1 cellular context compared by ENCODE assay signal in genomic region chr4:24604558-24605214, GRCh38.
TF ChIP-seq lines count a peak whose summit lies in the region.

No MANE protein-coding gene starts in this region.

TF ChIP-seq in GM23338, 12 proteins besides CTCF, POLR2A, EP300 and RAD21 (continued from another document):
- no peak for TF ChIP-seq ETS1 (IDR thresholded peaks at IDR 0.05)
- TF ChIP-seq STAT1 (IDR thresholded peaks at IDR 0.05; ENCODE audit: unreplicated experiment), result no peak
